ENCODE assay signal across 28 cellular contexts in the genomic region with DNA sequence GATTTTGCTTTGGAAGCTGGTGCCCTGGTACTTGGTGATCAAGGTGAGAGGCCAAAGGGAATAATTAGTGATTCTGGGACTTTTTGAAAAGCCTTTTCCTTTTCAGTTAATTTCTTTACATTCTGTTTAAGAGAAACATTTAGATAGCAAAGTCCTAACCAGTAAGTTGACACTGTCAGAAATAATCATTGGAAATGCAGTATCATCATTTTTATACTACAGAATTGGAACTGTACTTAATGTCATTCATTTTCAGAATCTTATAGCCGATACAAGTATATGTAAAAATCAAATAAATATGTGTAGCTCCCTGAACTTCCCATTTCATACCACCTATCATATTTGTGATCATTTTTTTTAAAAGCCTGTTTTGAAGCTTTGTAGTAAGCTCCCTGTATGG.
"Had no signal": no experiment of that assay in that cellular context is flagged by ENCODE, and none has a peak within 500 bp of the region (broad histone marks: within the 10 kb centered on the region; RNA-seq: fewer than 3 reads in every experiment).

No MANE protein-coding gene starts in this region.

- H3K27me3 Mint-ChIP-seq: activated CD4-positive, alpha-beta memory T cell treated with anti-CD3 and anti-CD28 coated beads for 36 hours; activated naive CD8-positive, alpha-beta T cell; activated T-helper 17 cell treated with anti-CD3 and anti-CD28 coated beads, Interleukin-2, amount 50 U/mL, for 72 hours; T-helper 17 cell had no signal

- H3K27ac ChIP-seq: body of pancreas, esophagus squamous epithelium, gastroesophageal sphincter had no signal

- ATAC-seq: activated CD8-positive, alpha-beta T cell treated with anti-CD3 and anti-CD28 coated beads, Interleukin-2, amount 10 ng/mL, durations not matched to agents 7 days and 5 days; activated T-cell treated with anti-CD3 and anti-CD28 coated beads, Interleukin-2, amount 50 U/mL, for 4 hours; activated T-helper 17 cell treated with anti-CD3 and anti-CD28 coated beads, Interleukin-2, amount 50 U/mL, for 72 hours; body of pancreas; gastroesophageal sphincter; T-helper 17 cell; WTC11 had no signal

- H3K4me1 Mint-ChIP-seq: activated T-helper 17 cell treated with anti-CD3 and anti-CD28 coated beads, Interleukin-2, amount 50 U/mL, for 72 hours; WTC11 had no signal

- H3K27ac Mint-ChIP-seq: activated CD4-positive, alpha-beta memory T cell treated with anti-CD3 and anti-CD28 coated beads for 36 hours; activated CD8-positive, alpha-beta T cell treated with anti-CD3 and anti-CD28 coated beads, Interleukin-2, amount 10 ng/mL, durations not matched to agents 7 days and 5 days; activated naive CD8-positive, alpha-beta T cell; activated T-helper 17 cell treated with anti-CD3 and anti-CD28 coated beads, Interleukin-2, amount 50 U/mL, for 72 hours; T-helper 17 cell; T-helper 2 cell treated with Interferon-gamma antibody and Interleukin-4, amounts not matched to agents 5 μg/mL and 100 μg/mL, for 36 hours; WTC11 had no signal

- H3K9me3 Mint-ChIP-seq: activated CD4-positive, alpha-beta memory T cell treated with anti-CD3 and anti-CD28 coated beads for 36 hours; activated T-cell treated with anti-CD3 and anti-CD28 coated beads, Interleukin-2, amount 50 U/mL, for 4 hours; activated T-helper 17 cell treated with anti-CD3 and anti-CD28 coated beads, Interleukin-2, amount 50 U/mL, for 72 hours; T-helper 2 cell treated with Interferon-gamma antibody and Interleukin-4, amounts not matched to agents 5 μg/mL and 100 μg/mL, for 36 hours; WTC11 had no signal

- FAIRE-seq: colon, endometrium, endothelial cell of umbilical vein had no signal

- H3K9me3 ChIP-seq: body of pancreas, esophagus squamous epithelium, gastroesophageal sphincter had no signal

- H3K4me3 Mint-ChIP-seq: activated CD4-positive, alpha-beta memory T cell treated with anti-CD3 and anti-CD28 coated beads for 36 hours; activated CD8-positive, alpha-beta T cell treated with anti-CD3 and anti-CD28 coated beads, Interleukin-2, amount 10 ng/mL, durations not matched to agents 7 days and 5 days; activated naive CD8-positive, alpha-beta T cell; activated T-cell treated with anti-CD3 and anti-CD28 coated beads, Interleukin-2, amount 50 U/mL, for 4 hours; activated T-helper 17 cell treated with anti-CD3 and anti-CD28 coated beads, Interleukin-2, amount 50 U/mL, for 72 hours; T-helper 17 cell; T-helper 2 cell treated with Interferon-gamma antibody and Interleukin-4, amounts not matched to agents 5 μg/mL and 100 μg/mL, for 36 hours; WTC11 had no signal

- H3K4me3 ChIP-seq: body of pancreas, esophagus squamous epithelium, gastroesophageal sphincter had no signal

- DNase-seq: activated CD4-positive, alpha-beta memory T cell treated with anti-CD3 and anti-CD28 coated beads for 36 hours; activated CD4-positive, alpha-beta T cell treated with anti-CD3 and anti-CD28 coated beads for 1 hour; activated CD4-positive, alpha-beta T cell treated with anti-CD3 and anti-CD28 coated beads for 4 hours; activated CD8-positive, alpha-beta T cell treated with anti-CD3 and anti-CD28 coated beads, Interleukin-2, amount 10 ng/mL, durations not matched to agents 7 days and 5 days; activated effector memory CD4-positive, alpha-beta T cell treated with Interleukin-2 at 50 U/mL for 16 hours; activated gamma-delta T cell treated with Interleukin-2 at 50 U/mL for 16 hours; activated naive CD4-positive, alpha-beta T cell treated with anti-CD3 and anti-CD28 coated beads, Interleukin-2, amount 50 U/mL, for 16 hours; activated naive CD4-positive, alpha-beta T cell treated with Interleukin-2 at 50 U/mL for 16 hours; activated T-cell treated with anti-CD3 and anti-CD28 coated beads, Interleukin-2, amount 50 U/mL, for 4 hours; amniotic stem cell; aorta; body of pancreas; caudate nucleus; cortex of kidney; effector CD8-positive, alpha-beta T cell; esophagus squamous epithelium; foreskin melanocyte; T-helper 1 cell; T-helper 17 cell; T1000 had no signal

- H3K4me1 ChIP-seq: gastroesophageal sphincter had no signal

- H3K27me3 ChIP-seq: body of pancreas, esophagus squamous epithelium, gastroesophageal sphincter had no signal
